Comparison of ENCODE assay signal across 8 cellular contexts in the genomic region with DNA sequence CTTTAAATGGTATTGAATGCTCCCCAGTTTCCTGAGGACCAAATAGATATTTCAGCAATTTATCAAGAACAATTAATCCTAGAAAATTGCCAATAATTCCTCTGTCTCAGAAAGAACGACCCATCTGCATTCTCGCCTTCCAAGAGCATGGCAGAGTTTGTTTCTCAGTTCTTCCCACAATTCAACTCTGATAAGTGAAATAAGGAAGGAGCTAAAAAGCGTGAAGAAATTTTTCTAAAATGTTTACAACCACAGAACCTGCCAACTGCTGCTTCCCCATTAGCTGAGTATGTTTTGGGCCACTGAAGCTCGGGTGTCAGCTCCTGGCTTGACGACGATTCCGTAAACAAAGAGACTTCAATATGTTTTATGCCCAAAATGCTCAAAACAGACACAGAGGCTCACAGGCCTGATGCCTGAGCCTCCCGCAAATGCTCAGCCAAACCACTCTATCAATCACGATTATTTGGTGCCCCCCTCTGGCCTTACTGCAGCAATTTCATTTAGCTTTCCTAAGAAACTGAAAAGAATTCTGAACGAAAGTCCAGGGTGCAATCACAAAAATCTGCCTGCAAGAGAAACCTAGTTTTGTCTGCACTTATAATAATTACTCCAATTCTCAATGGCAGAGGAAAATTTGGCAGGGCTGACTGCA.
A peak's percentile ranks its signal among the peaks of the same experiment; 100 is the strongest.
DNase-seq lines count a peak whose midpoint lies in the region; ATAC-seq and TF ChIP-seq lines count a peak whose summit lies in the region.

No MANE protein-coding gene starts in this region.

- whole genome bisulfite sequencing in adrenal gland, 4 donors = 28 to 38% (median 31%) methylated on average over 10 of the region's 10 CpGs
- WGBS in hepatocyte (ENCODE audit: low lambda C conversion rate, missing lambda C conversion rate) = 27% methylated on average over 10 of the region's 10 CpGs

- H3K4me3 ChIP-seq in adrenal gland (no peak overlapping the region), hepatocyte (no peak overlapping the region), Peyer's patch (no peak overlapping the region)

- peak overlapping the region; percentile 27 for H3K4me2 ChIP-seq in hepatocyte

- intact Hi-C loops in adrenal gland (cut with DNase I) = no loop called here

- H3K79me2 ChIP-seq in hepatocyte = no peaks in the 10 kb centered on the region

- peak; percentile 81 for ATAC-seq in GM18868 (IDR thresholded peaks at IDR 0.05; ENCODE audit: unreplicated experiment)

- peak; percentile 71 for DNase-seq in AG08396 (ENCODE audit: low spot score)
- DNase-seq in NCI-H1694 treated with DMSO at 0.1 percent for 48 hours (lab: John Stamatoyannopoulos, UW) = peak; percentile 84
- DNase-seq in adrenal gland = peak; percentile 34 to 69 (median 48)
- DNase-seq in hepatocyte (ENCODE audit: low spot score) = peak; percentile 66
- DNase-seq in substantia nigra (lab: John Stamatoyannopoulos, UW) = peak in 44 of 49 donors; percentile 6 to 74 (median 41)
- DNase-seq in Peyer's patch = no peak
- DNase-seq in LoVo (ENCODE audit: low spot score) = no peak

- TF ChIP-seq CTCF in adrenal gland (IDR thresholded peaks at IDR 0.05) (peak; percentile 21 to 53 (median 40)), hepatocyte (IDR thresholded peaks at IDR 0.05; ENCODE audit: poor library complexity) (peak; percentile 76), Peyer's patch (IDR thresholded peaks at IDR 0.05) (no peak)

- H3K27me3 ChIP-seq in adrenal gland (no peaks in the 10 kb centered on the region), hepatocyte (no peaks in the 10 kb centered on the region), Peyer's patch (no peaks in the 10 kb centered on the region)

- H3K9me3 ChIP-seq in adrenal gland (replicated peaks in 1 of 3) (no peaks in the 10 kb centered on the region), hepatocyte (ENCODE audit: low read depth) (no peaks in the 10 kb centered on the region), Peyer's patch (no peaks in the 10 kb centered on the region)

- H3K9me2 ChIP-seq in hepatocyte (replicated peaks; ENCODE audit: insufficient read depth) = no peaks in the 10 kb centered on the region

- H4K20me1 ChIP-seq in hepatocyte (ENCODE audit: insufficient read depth, poor library complexity, severe bottlenecking) = no peaks in the 10 kb centered on the region

- H3K27ac ChIP-seq in adrenal gland (no peak overlapping the region), hepatocyte (peak overlapping the region; percentile 12), substantia nigra (ENCODE audit: low read depth, low read length, poor library complexity, severe bottlenecking) (peak overlapping the region; percentile 27), Peyer's patch (no peak overlapping the region)

- H3K4me1 ChIP-seq in adrenal gland (replicated peaks in 1 of 2) (peaks cover 0 to 19% of the 10 kb centered on the region in 2 donors), hepatocyte (ENCODE audit: insufficient read depth) (no peaks in the 10 kb centered on the region), Peyer's patch (no peaks in the 10 kb centered on the region)

- no peaks in the 10 kb centered on the region for H3K36me3 ChIP-seq in adrenal gland (replicated peaks in 1 of 2)
- H3K36me3 ChIP-seq in hepatocyte (replicated peaks; ENCODE audit: insufficient read depth, low read depth) = no peaks in the 10 kb centered on the region
- no peaks in the 10 kb centered on the region for H3K36me3 ChIP-seq in Peyer's patch

- H2AFZ ChIP-seq in hepatocyte = peak overlapping the region; percentile 42

- TF ChIP-seq POLR2A in adrenal gland (IDR thresholded peaks at IDR 0.05) = no peak
- no peak for TF ChIP-seq POLR2A in Peyer's patch (IDR thresholded peaks at IDR 0.05)

Comparison
In these comparisons a context has a peak if more than half of its experiments do, and no peak if none do; other contexts are left out.
1. DNase-seq: peak in AG08396 (single experiment), NCI-H1694 treated with DMSO at 0.1 percent for 48 hours (single experiment), adrenal gland (7 of 7), hepatocyte (single experiment) and substantia nigra (44 of 49); none in Peyer's patch (0 of 3) and LoVo (single experiment).
2. H3K27ac ChIP-seq: peak in hepatocyte (single experiment) and substantia nigra (single experiment); none in adrenal gland (0 of 5) and Peyer's patch (0 of 4).
3. CTCF ChIP-seq: peak in adrenal gland (6 of 6) and hepatocyte (single experiment); none in Peyer's patch (0 of 6).